2 cellular contexts compared by ENCODE assay signal in the genomic region with DNA sequence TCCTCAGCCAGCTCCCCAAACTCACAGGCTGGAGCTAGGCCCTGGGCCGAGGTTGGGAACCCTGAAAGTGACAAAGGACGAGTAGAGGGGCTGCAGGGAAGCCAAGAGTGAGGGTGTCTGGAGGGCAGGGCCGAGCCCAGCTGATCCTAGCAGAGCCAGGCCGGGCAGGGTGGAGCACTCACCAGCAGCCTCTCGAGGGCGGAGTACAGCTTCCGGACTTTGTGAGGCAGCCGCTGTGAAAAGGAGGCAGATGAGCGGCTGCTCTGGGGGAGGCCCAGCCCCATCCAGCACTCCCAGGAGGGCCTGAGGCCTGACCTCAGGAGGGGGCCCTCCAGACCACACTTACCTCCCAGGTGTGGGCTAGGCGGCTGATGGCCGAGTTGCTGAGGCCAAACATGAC.
TF ChIP-seq lines count a peak whose summit lies in the region.

No MANE protein-coding gene starts in this region.

TF ChIP-seq in HepG2, 621 proteins besides CTCF, POLR2A, EP300 and RAD21 (continues in another document):
- TF ChIP-seq, protein P1, sequence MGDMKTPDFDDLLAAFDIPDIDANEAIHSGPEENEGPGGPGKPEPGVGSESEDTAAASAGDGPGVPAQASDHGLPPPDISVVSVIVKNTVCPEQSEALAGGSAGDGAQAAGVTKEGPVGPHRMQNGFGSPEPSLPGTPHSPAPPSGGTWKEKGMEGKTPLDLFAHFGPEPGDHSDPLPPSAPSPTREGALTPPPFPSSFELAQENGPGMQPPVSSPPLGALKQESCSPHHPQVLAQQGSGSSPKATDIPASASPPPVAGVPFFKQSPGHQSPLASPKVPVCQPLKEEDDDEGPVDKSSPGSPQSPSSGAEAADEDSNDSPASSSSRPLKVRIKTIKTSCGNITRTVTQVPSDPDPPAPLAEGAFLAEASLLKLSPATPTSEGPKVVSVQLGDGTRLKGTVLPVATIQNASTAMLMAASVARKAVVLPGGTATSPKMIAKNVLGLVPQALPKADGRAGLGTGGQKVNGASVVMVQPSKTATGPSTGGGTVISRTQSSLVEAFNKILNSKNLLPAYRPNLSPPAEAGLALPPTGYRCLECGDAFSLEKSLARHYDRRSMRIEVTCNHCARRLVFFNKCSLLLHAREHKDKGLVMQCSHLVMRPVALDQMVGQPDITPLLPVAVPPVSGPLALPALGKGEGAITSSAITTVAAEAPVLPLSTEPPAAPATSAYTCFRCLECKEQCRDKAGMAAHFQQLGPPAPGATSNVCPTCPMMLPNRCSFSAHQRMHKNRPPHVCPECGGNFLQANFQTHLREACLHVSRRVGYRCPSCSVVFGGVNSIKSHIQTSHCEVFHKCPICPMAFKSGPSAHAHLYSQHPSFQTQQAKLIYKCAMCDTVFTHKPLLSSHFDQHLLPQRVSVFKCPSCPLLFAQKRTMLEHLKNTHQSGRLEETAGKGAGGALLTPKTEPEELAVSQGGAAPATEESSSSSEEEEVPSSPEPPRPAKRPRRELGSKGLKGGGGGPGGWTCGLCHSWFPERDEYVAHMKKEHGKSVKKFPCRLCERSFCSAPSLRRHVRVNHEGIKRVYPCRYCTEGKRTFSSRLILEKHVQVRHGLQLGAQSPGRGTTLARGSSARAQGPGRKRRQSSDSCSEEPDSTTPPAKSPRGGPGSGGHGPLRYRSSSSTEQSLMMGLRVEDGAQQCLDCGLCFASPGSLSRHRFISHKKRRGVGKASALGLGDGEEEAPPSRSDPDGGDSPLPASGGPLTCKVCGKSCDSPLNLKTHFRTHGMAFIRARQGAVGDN (CRISPR knock-in tag; IDR thresholded peaks at IDR 0.05) = peak; percentile 23; the same call in 1 of the 2 replicates
- TF ChIP-seq GPBP1L1 (CRISPR knock-in tag; IDR thresholded peaks at IDR 0.05) (no peak), ELF1 (CRISPR knock-in tag; IDR thresholded peaks at IDR 0.05) (0 out of 2 replicates have a peak, but pooled peaks have one; percentile 41), ZNF543 (CRISPR knock-in tag; IDR thresholded peaks at IDR 0.05) (no peak), ZFX (CRISPR knock-in tag; IDR thresholded peaks at IDR 0.05; ENCODE audit: low read depth) (0 out of 2 replicates have a peak, but pooled peaks have one; percentile 22), ETV5 (CRISPR knock-in tag; IDR thresholded peaks at IDR 0.05; ENCODE audit: borderline replicate concordance) (peak; percentile 52; the same call in 1 of the 2 replicates), HDAC1 (CRISPR knock-in tag; IDR thresholded peaks at IDR 0.05) (0 out of 2 replicates have a peak, but pooled peaks have one; percentile 31), HNF4A (CRISPR knock-in tag; IDR thresholded peaks at IDR 0.05) (peak; percentile 43; the same call in 1 of the 2 replicates), SP5 (CRISPR knock-in tag; IDR thresholded peaks at IDR 0.05; ENCODE audit: borderline replicate concordance, low read depth) (0 out of 2 replicates have a peak, but pooled peaks have one; percentile 35), ZBTB7B (CRISPR knock-in tag; IDR thresholded peaks at IDR 0.05) (0 out of 2 replicates have a peak, but pooled peaks have one; percentile 15), KDM6A (CRISPR knock-in tag; IDR thresholded peaks at IDR 0.05; ENCODE audit: low read depth) (no peak), MYNN (CRISPR knock-in tag; IDR thresholded peaks at IDR 0.05; ENCODE audit: low read depth) (no peak), THYN1 (CRISPR knock-in tag; IDR thresholded peaks at IDR 0.05; ENCODE audit: borderline replicate concordance, low read depth) (no peak), RNF2 (conservative IDR thresholded peaks at IDR 0.05; ENCODE audit: low read depth) (no peak), ZNF382 (CRISPR knock-in tag; IDR thresholded peaks at IDR 0.05; ENCODE audit: borderline replicate concordance) (no peak), MLX (CRISPR knock-in tag; IDR thresholded peaks at IDR 0.05) (no peak), ZNF263 (CRISPR knock-in tag; IDR thresholded peaks at IDR 0.05) (peak; percentile 99), ZFY (CRISPR knock-in tag; IDR thresholded peaks at IDR 0.05) (0 out of 2 replicates have a peak, but pooled peaks have one; percentile 29)
- TF ChIP-seq, protein P2, sequence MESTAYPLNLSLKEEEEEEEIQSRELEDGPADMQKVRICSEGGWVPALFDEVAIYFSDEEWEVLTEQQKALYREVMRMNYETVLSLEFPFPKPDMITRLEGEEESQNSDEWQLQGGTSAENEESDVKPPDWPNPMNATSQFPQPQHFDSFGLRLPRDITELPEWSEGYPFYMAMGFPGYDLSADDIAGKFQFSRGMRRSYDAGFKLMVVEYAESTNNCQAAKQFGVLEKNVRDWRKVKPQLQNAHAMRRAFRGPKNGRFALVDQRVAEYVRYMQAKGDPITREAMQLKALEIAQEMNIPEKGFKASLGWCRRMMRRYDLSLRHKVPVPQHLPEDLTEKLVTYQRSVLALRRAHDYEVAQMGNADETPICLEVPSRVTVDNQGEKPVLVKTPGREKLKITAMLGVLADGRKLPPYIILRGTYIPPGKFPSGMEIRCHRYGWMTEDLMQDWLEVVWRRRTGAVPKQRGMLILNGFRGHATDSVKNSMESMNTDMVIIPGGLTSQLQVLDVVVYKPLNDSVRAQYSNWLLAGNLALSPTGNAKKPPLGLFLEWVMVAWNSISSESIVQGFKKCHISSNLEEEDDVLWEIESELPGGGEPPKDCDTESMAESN (CRISPR knock-in tag; conservative IDR thresholded peaks at IDR 0.05) = peak; percentile 74; the same call in 1 of the 2 replicates

TF ChIP-seq in SK-N-SH treated with all-trans-retinoic acid at 6 μM for 48 hours, 23 proteins besides CTCF, POLR2A, EP300 and RAD21:
- TF ChIP-seq GLIS3 (CRISPR knock-in tag; IDR thresholded peaks at IDR 0.05) = no peak
- TF ChIP-seq ZNF70 (CRISPR knock-in tag; IDR thresholded peaks at IDR 0.05) = no peak
- TF ChIP-seq, protein P3, sequence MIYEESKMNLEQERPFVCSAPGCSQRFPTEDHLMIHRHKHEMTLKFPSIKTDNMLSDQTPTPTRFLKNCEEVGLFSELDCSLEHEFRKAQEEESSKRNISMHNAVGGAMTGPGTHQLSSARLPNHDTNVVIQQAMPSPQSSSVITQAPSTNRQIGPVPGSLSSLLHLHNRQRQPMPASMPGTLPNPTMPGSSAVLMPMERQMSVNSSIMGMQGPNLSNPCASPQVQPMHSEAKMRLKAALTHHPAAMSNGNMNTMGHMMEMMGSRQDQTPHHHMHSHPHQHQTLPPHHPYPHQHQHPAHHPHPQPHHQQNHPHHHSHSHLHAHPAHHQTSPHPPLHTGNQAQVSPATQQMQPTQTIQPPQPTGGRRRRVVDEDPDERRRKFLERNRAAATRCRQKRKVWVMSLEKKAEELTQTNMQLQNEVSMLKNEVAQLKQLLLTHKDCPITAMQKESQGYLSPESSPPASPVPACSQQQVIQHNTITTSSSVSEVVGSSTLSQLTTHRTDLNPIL (CRISPR knock-in tag; IDR thresholded peaks at IDR 0.05; ENCODE audit: low read depth) = no peak
- TF ChIP-seq, protein P4, sequence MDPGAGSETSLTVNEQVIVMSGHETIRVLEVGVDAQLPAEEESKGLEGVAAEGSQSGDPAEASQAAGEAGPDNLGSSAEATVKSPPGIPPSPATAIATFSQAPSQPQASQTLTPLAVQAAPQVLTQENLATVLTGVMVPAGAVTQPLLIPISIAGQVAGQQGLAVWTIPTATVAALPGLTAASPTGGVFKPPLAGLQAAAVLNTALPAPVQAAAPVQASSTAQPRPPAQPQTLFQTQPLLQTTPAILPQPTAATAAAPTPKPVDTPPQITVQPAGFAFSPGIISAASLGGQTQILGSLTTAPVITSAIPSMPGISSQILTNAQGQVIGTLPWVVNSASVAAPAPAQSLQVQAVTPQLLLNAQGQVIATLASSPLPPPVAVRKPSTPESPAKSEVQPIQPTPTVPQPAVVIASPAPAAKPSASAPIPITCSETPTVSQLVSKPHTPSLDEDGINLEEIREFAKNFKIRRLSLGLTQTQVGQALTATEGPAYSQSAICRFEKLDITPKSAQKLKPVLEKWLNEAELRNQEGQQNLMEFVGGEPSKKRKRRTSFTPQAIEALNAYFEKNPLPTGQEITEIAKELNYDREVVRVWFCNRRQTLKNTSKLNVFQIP (CRISPR knock-in tag; IDR thresholded peaks at IDR 0.05; ENCODE audit: borderline replicate concordance, low read depth) = no peak
- TF ChIP-seq PATZ1 (CRISPR knock-in tag; IDR thresholded peaks at IDR 0.05; ENCODE audit: borderline replicate concordance) = no peak
- TF ChIP-seq ZFP30 (CRISPR knock-in tag; IDR thresholded peaks at IDR 0.05) = no peak
- TF ChIP-seq ISL1 (CRISPR knock-in tag; IDR thresholded peaks at IDR 0.05) = no peak
- no peak for TF ChIP-seq CSRNP3 (CRISPR knock-in tag; IDR thresholded peaks at IDR 0.05)
- TF ChIP-seq RARB (CRISPR knock-in tag; IDR thresholded peaks at IDR 0.05) = no peak
- TF ChIP-seq PPARA (CRISPR knock-in tag; IDR thresholded peaks at IDR 0.05; ENCODE audit: borderline replicate concordance) = no peak
